In the genomic region with DNA sequence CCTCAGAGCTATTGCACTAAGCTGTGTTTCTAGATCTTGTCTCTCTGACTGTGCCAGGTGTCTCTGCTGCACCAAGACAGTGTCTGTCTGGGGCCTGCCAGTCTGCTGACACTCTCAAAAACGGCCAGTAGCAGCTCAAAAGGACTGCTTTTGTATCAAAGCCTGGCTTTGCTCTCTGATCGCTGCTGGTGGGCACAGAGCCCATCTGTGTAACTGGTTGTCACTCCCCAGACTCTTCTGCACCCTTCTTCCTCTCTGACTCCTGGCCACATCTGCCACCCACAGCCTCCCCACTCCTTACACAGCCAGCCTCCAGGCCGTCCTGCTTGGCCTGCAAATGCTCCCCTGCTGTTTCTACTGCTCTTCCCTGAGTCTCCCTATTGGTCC, we compare ENCODE assay signal across 10 cellular contexts. TPM values are rescaled to one million over a fixed set of nuclear protein-coding genes. Genes with fewer than 3 reads are reported as not detected.
DNase-seq lines count a peak whose midpoint lies in the region; ATAC-seq, FAIRE-seq and TF ChIP-seq lines count a peak whose summit lies in the region.
"Had no signal": no experiment of that assay in that cellular context is flagged by ENCODE, and none has a peak within 500 bp of the region (broad histone marks: within the 10 kb centered on the region; RNA-seq: fewer than 3 reads in every experiment).

No MANE protein-coding gene starts in this region.

- H3K4me2 ChIP-seq in K562 (ENCODE audit: insufficient read depth, low read length) = no peak overlapping the region

- H3K4me1 ChIP-seq in K562 (replicated peaks in 1 of 2; ENCODE audit: control insufficient read depth in 2 of 2, insufficient read depth in 2 of 2, low read length in 2 of 2) (peaks cover 0 to 44% of the 10 kb centered on the region in 2 experiments; a peak in 2 of 5 replicates), tibial artery (peaks cover 6 to 70% (median 52%) of the 10 kb centered on the region in 4 donors)

- peaks cover 29 to 55% (median 29%) of the 10 kb centered on the region in 3 donors for H3K4me1 Mint-ChIP-seq in naive B cell

- no peaks in the 10 kb centered on the region for H3K27me3 Mint-ChIP-seq in naive B cell

- BruUV-seq in K562 (replicated peaks; lab: Mats Ljungman, UMichigan) = no TSS peak

- peak overlapping the region in 1 of 2 experiments; percentile 65; a peak in 1 of 4 replicates for H3K9ac ChIP-seq in K562 (ENCODE audit: insufficient read depth in 1 of 2, low read depth in 2 of 2, low read length in 2 of 2)

- H3K27me3 ChIP-seq in K562 (ENCODE audit: control insufficient read depth in 2 of 2, insufficient read depth in 2 of 2, low read length in 2 of 2) (no peaks in the 10 kb centered on the region), tibial artery (no peaks in the 10 kb centered on the region)

- no peaks in the 10 kb centered on the region for H3K9me3 Mint-ChIP-seq in activated naive CD4-positive, alpha-beta T cell treated with anti-CD3 and anti-CD28 coated beads, Interleukin-2, amount 50 U/mL, for 72 hours
- H3K9me3 Mint-ChIP-seq in naive B cell = no peaks in the 10 kb centered on the region

- H4K20me1 ChIP-seq in K562 (replicated peaks; ENCODE audit: control insufficient read depth, insufficient read depth, low read length) = peaks cover 67% of the 10 kb centered on the region

- no peak overlapping the region for H2AFZ ChIP-seq in K562 (ENCODE audit: low read depth, low read length)

- H3K9me3 ChIP-seq in K562 (replicated peaks; ENCODE audit: control insufficient read depth, insufficient read depth, low read depth, low read length) (no peaks in the 10 kb centered on the region), tibial artery (no peaks in the 10 kb centered on the region)

- WGBS in K562 (ENCODE audit: insufficient coverage, low coverage, missing lambda C conversion rate) = 73% methylated on average over 3 of the region's 3 CpGs

- H3K4me3 ChIP-seq in K562 = no peak overlapping the region
- H3K4me3 ChIP-seq in tibial artery = no peak overlapping the region
- H3K4me3 ChIP-seq: GM12878 had no signal

- no peak overlapping the region for H3K4me3 Mint-ChIP-seq in naive B cell

- no peak for DNase-seq in activated naive CD4-positive, alpha-beta T cell treated with anti-CD3 and anti-CD28 coated beads, Interleukin-2, amount 50 U/mL, for 72 hours (ENCODE audit: low spot score in 2 of 2)
- no peak for DNase-seq in activated naive CD4-positive, alpha-beta T cell treated with Interleukin-2 at 50 U/mL for 16 hours
- DNase-seq in K562 (ENCODE audit: extremely low read depth in 1 of 4, low spot score in 3 of 4) = no peak
- no peak for DNase-seq in naive B cell
- DNase-seq in tibial artery = no peak
- no peak for DNase-seq in NCI-H1694 treated with DMSO at 0.1 percent for 48 hours (lab: John Stamatoyannopoulos, UW)
- no peak for DNase-seq in retina
- DNase-seq: cortex of kidney had no signal

- POLR2A ChIA-PET in K562 (lab: Yijun Ruan, JAX) = interaction anchor here (0.7 to 68.9 kb wide), 3 partner anchors 14 to 151 kb away, joined by 3 to 1693 read pairs (median 1693); a partner anchor contains a TSS

- intact Hi-C loops in K562 (cut with micrococcal nuclease) = loop anchor here (2.0 kb wide), 1 partner anchor 15 kb away; no protein-coding TSS in a partner anchor
- intact Hi-C loops in tibial artery (cut with DNase I; ENCODE audit: low total_unique reads) = no loop called here

- TF ChIP-seq RAD21 in K562 (CRISPR knock-in tag; conservative IDR thresholded peaks at IDR 0.05 in 1 of 2, IDR thresholded peaks at IDR 0.05 in 1 of 2) = no peak

- H3K79me2 ChIP-seq in K562 (ENCODE audit: control insufficient read depth, insufficient read depth, low read length) = peaks cover 84% of the 10 kb centered on the region

- peaks cover 4 to 16% of the 10 kb centered on the region in 2 donors for H3K36me3 Mint-ChIP-seq in activated naive CD4-positive, alpha-beta T cell treated with anti-CD3 and anti-CD28 coated beads, Interleukin-2, amount 50 U/mL, for 72 hours
- H3K36me3 Mint-ChIP-seq in naive B cell = peaks cover 0 to 7% of the 10 kb centered on the region in 2 donors

- ATAC-seq in activated naive CD4-positive, alpha-beta T cell treated with anti-CD3 and anti-CD28 coated beads, Interleukin-2, amount 50 U/mL, for 72 hours = peak in 1 of 2 donors; percentile 16
- ATAC-seq in K562 (no peak), naive B cell (ENCODE audit: low read depth in 2 of 2) (no peak), HG03469 (IDR thresholded peaks at IDR 0.05; ENCODE audit: unreplicated experiment) (no peak)
- ATAC-seq: GM12878 had no signal

- CTCF ChIA-PET in K562 (lab: Yijun Ruan, JAX; ENCODE audit: low intra/inter-chr PET ratio) = no interaction called here

- H3K27ac Mint-ChIP-seq in activated naive CD4-positive, alpha-beta T cell treated with anti-CD3 and anti-CD28 coated beads, Interleukin-2, amount 50 U/mL, for 72 hours = peak overlapping the region; percentile 8 to 49
- peak overlapping the region in 4 of 6 donors; percentile 31 to 82 (median 47) for H3K27ac Mint-ChIP-seq in naive B cell

- in situ Hi-C loops in K562 (cut with MboI) = no loop called here

- peaks cover 31% of the 10 kb centered on the region for H3K9me1 ChIP-seq in K562 (ENCODE audit: control insufficient read depth, insufficient read depth, low read length)

- TF ChIP-seq CTCF in K562 (IDR thresholded peaks at IDR 0.05 in 2 of 3, conservative IDR thresholded peaks at IDR 0.05 in 1 of 3; ENCODE audit: insufficient read depth in 2 of 3, low read depth in 1 of 3, low read length in 3 of 3) (no peak), tibial artery (IDR thresholded peaks at IDR 0.05) (no peak)

- FAIRE-seq in K562 (lab: Jason Lieb, UNC) = no peak
- FAIRE-seq: GM12878 had no signal

- TF ChIP-seq EP300 in K562 (IDR thresholded peaks at IDR 0.05; ENCODE audit: low read length) = no peak

- H3K27ac ChIP-seq in K562 (ENCODE audit: extremely low read depth, low read depth, low read length) = no peak overlapping the region
- H3K27ac ChIP-seq in tibial artery = peak overlapping the region; percentile 80 to 84

- no peak for TF ChIP-seq POLR2A in K562 (conservative IDR thresholded peaks at IDR 0.05)

- H3K36me3 ChIP-seq in K562 (ENCODE audit: control insufficient read depth, insufficient read depth, low read length) (peaks cover 80% of the 10 kb centered on the region), tibial artery (peaks cover 16 to 31% (median 18%) of the 10 kb centered on the region in 3 donors)

TF ChIP-seq in K562, 482 proteins besides CTCF, POLR2A, EP300 and RAD21 (continues in another document):
- no peak for TF ChIP-seq KAT2B (IDR thresholded peaks at IDR 0.05; ENCODE audit: low read depth, low read length)

RNA-seq across cellular contexts. Expression of a gene that starts 26.5 kb away (rescaled TPM):
- total RNA-seq in activated naive CD4-positive, alpha-beta T cell treated with anti-CD3 and anti-CD28 coated beads, Interleukin-2, amount 50 U/mL, for 72 hours = 100 to 1,000 TPM in 1 of 2 donors, 10 to 100 TPM in 1; 88.9 to 137 TPM
- total RNA-seq in K562 (2011; cell fraction: chromatin; rRNA removed; ENCODE audit: low replicate concordance) = 482 and 971 TPM in 2 replicates
- total RNA-seq in K562 (2011; cell fraction: nucleolus; rRNA removed) = 663 TPM in 2 replicates
- 469 and 476 TPM in 2 replicates for total RNA-seq in K562 (2011; cell fraction: nucleoplasm; rRNA removed)
- 72.6 and 103 TPM in 2 replicates for total RNA-seq in K562 (2014; rRNA removed)
- 26.1 and 26.4 TPM in 2 replicates for total RNA-seq in K562 (2014; rRNA removed; fragmentation: Illumina TruSeq; extraction: Trizol)
- 59.2 and 60.1 TPM in 2 replicates for total RNA-seq in K562 (2015; rRNA removed; fragmentation: Illumina TruSeq; extraction: Trizol)
- total RNA-seq in K562 (2021) = 264 and 271 TPM in 2 replicates
- 40.4 and 111 TPM in 2 replicates for polyA plus RNA-seq in K562 (2011; rRNA removed)
- 75.5 and 117 TPM in 2 replicates for polyA plus RNA-seq in K562 (2011; cell fraction: cytosol; rRNA removed)
- 369 and 471 TPM in 2 replicates for polyA plus RNA-seq in K562 (2011; cell fraction: nucleus; rRNA removed)
- 148 and 229 TPM in 2 replicates for polyA plus RNA-seq in K562 (2012)
- 76.0 and 122 TPM in 2 replicates for polyA plus RNA-seq in K562 (2014; fragmentation: Illumina TruSeq; extraction: Trizol)
- polyA plus RNA-seq in K562 (2014; fragmentation: Nextera tagmentation; extraction: Ambion mirVana) = 1 to 10 TPM; 4.0 to 5.2 TPM
- 102 and 130 TPM in 2 replicates for polyA plus RNA-seq in K562 (2014; rRNA removed)
- 98.8 and 108 TPM in 2 replicates for polyA minus RNA-seq in K562 (2011; rRNA and poly(A)+ RNA removed)
- polyA minus RNA-seq in K562 (2011; cell fraction: cytosol; rRNA and poly(A)+ RNA removed) = 188 and 326 TPM in 2 replicates
- 310 and 409 TPM in 2 replicates for polyA minus RNA-seq in K562 (2011; cell fraction: nucleus; rRNA and poly(A)+ RNA removed)
- polyA plus RNA-seq in naive B cell (ENCODE audit: low read depth in 6 of 6) = 10 to 100 TPM in 5 of 6 donors, 1 to 10 TPM in 1; 7.3 to 41.8 (median 17.1) TPM

RNA-seq across cellular contexts. Expression of a gene that starts 38.3 kb away (rescaled TPM):
- total RNA-seq in activated naive CD4-positive, alpha-beta T cell treated with anti-CD3 and anti-CD28 coated beads, Interleukin-2, amount 50 U/mL, for 72 hours = 10 to 100 TPM; 18.0 to 20.2 TPM
- total RNA-seq in K562 (2011; cell fraction: chromatin; rRNA removed; ENCODE audit: low replicate concordance) = 116 and 152 TPM in 2 replicates
- total RNA-seq in K562 (2011; cell fraction: nucleolus; rRNA removed) = 68.5 and 75.0 TPM in 2 replicates
- total RNA-seq in K562 (2011; cell fraction: nucleoplasm; rRNA removed) = 88.1 and 101 TPM in 2 replicates
- total RNA-seq in K562 (2014; rRNA removed) (15.1 and 15.6 TPM in 2 replicates), K562 (2014; rRNA removed; fragmentation: Illumina TruSeq; extraction: Trizol) (13.5 and 15.3 TPM in 2 replicates), K562 (2015; rRNA removed; fragmentation: Illumina TruSeq; extraction: Trizol) (15.2 and 15.7 TPM in 2 replicates), K562 (2021) (20.1 and 21.1 TPM in 2 replicates)
- polyA plus RNA-seq in K562 (2011; rRNA removed) (25.6 and 43.0 TPM in 2 replicates), K562 (2014; fragmentation: Illumina TruSeq; extraction: Trizol) (15.4 and 16.5 TPM in 2 replicates), K562 (2014; fragmentation: Nextera tagmentation; extraction: Ambion mirVana) (1 to 10 TPM; 1.3 to 1.8 TPM), K562 (2014; rRNA removed) (15.8 and 18.6 TPM in 2 replicates), naive B cell (ENCODE audit: low read depth in 6 of 6) (10 to 100 TPM in 5 of 6 donors, 1 to 10 TPM in 1; 4.7 to 24.3 (median 15.9) TPM)
- 24.5 and 36.2 TPM in 2 replicates for polyA plus RNA-seq in K562 (2011; cell fraction: cytosol; rRNA removed)
- polyA plus RNA-seq in K562 (2011; cell fraction: nucleus; rRNA removed) = 73.7 and 92.5 TPM in 2 replicates
- polyA plus RNA-seq in K562 (2012) = 15.0 and 42.6 TPM in 2 replicates
- polyA minus RNA-seq in K562 (2011; rRNA and poly(A)+ RNA removed) = 24.1 and 42.3 TPM in 2 replicates
- 13.4 and 21.4 TPM in 2 replicates for polyA minus RNA-seq in K562 (2011; cell fraction: cytosol; rRNA and poly(A)+ RNA removed)
- polyA minus RNA-seq in K562 (2011; cell fraction: nucleus; rRNA and poly(A)+ RNA removed) = 36.2 and 65.9 TPM in 2 replicates
